In the genomic region with DNA sequence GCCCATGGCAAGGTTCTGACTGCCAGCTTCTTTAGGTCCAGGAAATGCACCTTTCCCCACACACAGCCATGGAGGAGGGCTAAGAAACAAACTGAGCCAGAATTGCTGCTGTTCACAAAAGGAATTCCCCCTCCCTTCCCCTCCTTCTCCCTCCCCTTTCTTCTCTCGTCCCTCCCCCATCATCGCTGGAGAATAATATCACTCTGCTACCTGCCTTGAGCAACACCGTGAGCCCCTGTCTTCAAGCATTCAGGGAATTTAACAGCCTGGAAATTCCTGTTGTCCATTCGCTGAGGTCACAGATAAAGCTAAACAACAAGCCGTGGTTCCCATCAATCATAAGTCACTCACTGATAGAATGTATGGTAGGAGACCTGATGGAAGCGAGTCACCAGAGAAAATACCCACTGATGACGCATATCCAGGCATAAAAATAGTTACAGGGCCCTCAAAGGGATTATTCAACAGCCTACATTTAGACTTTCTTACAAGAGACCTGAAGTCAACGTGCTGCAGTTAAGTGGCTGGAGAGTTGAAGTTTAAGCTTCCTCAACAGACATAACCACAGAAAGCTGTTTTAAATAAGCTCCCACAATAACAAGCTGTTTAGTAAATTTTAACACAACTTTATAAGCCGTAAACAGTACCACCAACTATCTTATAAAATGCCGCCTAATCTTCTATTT, we compare ENCODE assay signal across 8 cellular contexts. TPM values are rescaled to one million over a fixed set of nuclear protein-coding genes. Genes with fewer than 3 reads are reported as not detected.
DNase-seq lines count a peak whose midpoint lies in the region; ATAC-seq and TF ChIP-seq lines count a peak whose summit lies in the region.

No MANE protein-coding gene starts in this region.

- POLR2A ChIA-PET in T-cell (lab: Charles Lee), result interaction anchor here (0.6 to 3.3 kb wide), 34 partner anchors 9 to 539 kb away, joined by 3 to 28 read pairs (median 4); a partner anchor contains a TSS

- DNase-seq in DMS79 treated with DMSO at 0.1 percent for 48 hours (lab: John Stamatoyannopoulos, UW) (peak; percentile 36), T-cell (peak in 30 of 34 experiments; percentile 17 to 77 (median 48)), cardiac fibroblast (ENCODE audit: low read depth in 2 of 2) (peak; percentile 96 to 98), kidney epithelial cell (ENCODE audit: low read depth) (peak; percentile 100), NCI-H1105 treated with DMSO at 0.1 percent for 48 hours (lab: John Stamatoyannopoulos, UW) (no peak)
- peak in 2 of 3 experiments; percentile 19 to 25 for DNase-seq in stimulated activated CD4-positive, alpha-beta T cell treated with anti-CD3 and anti-CD28 coated beads, TNF-alpha, amount 100 ng/mL, for 4 hours (ENCODE audit: low read depth in 3 of 3)

- peak overlapping the region; percentile 87 to 94 (median 94) for H3K4me3 Mint-ChIP-seq in T-cell

- peaks cover 23% of the 10 kb centered on the region for H3K36me3 Mint-ChIP-seq in T-cell

- H3K4me1 Mint-ChIP-seq in T-cell, result peaks cover 93 to 98% (median 97%) of the 10 kb centered on the region in 3 donors

- peak overlapping the region; percentile 97 to 98 for H3K27ac Mint-ChIP-seq in T-cell

- H3K27me3 Mint-ChIP-seq in T-cell, result no peaks in the 10 kb centered on the region

- CTCF ChIA-PET in T-cell (lab: Charles Lee), result interaction anchor here in 1 of 2 donors (0.6 to 1.7 kb wide), 15 partner anchors 10 to 141 kb away, joined by 3 to 15 read pairs (median 4); no protein-coding TSS in a partner anchor

- H3K9me3 Mint-ChIP-seq in T-cell, result peaks cover 0 to 6% (median 0%) of the 10 kb centered on the region in 3 donors

- TF ChIP-seq CTCF in cardiac fibroblast (IDR thresholded peaks at IDR 0.05; ENCODE audit: low read depth, low read length) (no peak), kidney epithelial cell (IDR thresholded peaks at IDR 0.05; ENCODE audit: insufficient read depth, low read length, poor library complexity, severe bottlenecking) (no peak)

- peak; percentile 75 for ATAC-seq in GM21360 (IDR thresholded peaks at IDR 0.05; ENCODE audit: unreplicated experiment)
- peak; percentile 53 for ATAC-seq in HG03565 (IDR thresholded peaks at IDR 0.05; ENCODE audit: unreplicated experiment)
- peak; percentile 82 to 90 (median 86) for ATAC-seq in T-cell (replicated peaks in 1 of 4)

- no peaks in the 10 kb centered on the region for H3K36me3 ChIP-seq in kidney epithelial cell (ENCODE audit: control insufficient read depth, insufficient read depth, low read length)

- no peaks in the 10 kb centered on the region for H3K27me3 ChIP-seq in kidney epithelial cell (ENCODE audit: control insufficient read depth, insufficient read depth, low read length)

- H3K4me3 ChIP-seq in cardiac fibroblast (replicated peaks in 1 of 2; ENCODE audit: low read depth in 2 of 2, low read length in 2 of 2) (peak overlapping the region; percentile 29 to 38), kidney epithelial cell (ENCODE audit: low read depth, low read length) (peak overlapping the region; percentile 25)

RNA-seq across cellular contexts. Expression of a gene that starts 59.7 kb away (rescaled TPM):
- 10 to 100 TPM; 71.4 to 81.4 (median 75.2) TPM for total RNA-seq in T-cell
- total RNA-seq in kidney epithelial cell, result 24.6 and 26.6 TPM in 2 replicates
